ENCODE assay signal across 8 cellular contexts in the genomic region with DNA sequence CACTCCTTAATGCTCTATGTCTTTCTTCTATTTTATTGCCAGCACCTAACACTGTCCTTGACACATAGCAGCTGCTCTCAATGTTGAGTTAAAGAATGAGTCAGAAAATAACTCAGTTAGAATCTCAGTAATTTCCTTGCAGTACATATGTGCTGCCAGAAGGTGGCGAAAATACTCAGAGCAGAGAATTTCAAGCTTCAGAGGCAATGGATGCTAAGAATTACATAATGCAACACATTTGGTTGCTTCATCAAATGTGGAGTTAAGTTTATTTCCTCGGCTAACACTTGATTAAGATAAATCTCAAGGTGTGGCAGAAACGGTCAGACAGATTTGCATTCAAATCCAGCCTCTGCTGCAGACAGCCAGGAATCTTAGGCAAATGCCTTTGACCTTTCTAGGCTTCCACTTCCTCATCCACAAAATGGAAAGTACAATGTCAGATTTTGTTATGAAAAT.
A peak's percentile ranks its signal among the peaks of the same experiment; 100 is the strongest.
DNase-seq lines count a peak whose midpoint lies in the region; ATAC-seq and TF ChIP-seq lines count a peak whose summit lies in the region.

No MANE protein-coding gene starts in this region.

- ATAC-seq in GM18502 (IDR thresholded peaks at IDR 0.05; ENCODE audit: poor library complexity, unreplicated experiment): peak; percentile 88
- peak; percentile 83 for ATAC-seq in HG02840 (IDR thresholded peaks at IDR 0.05; ENCODE audit: low FRiP score, unreplicated experiment)
- peak; percentile 89 for ATAC-seq in left lobe of liver

- TF ChIP-seq CTCF in AG09319 (IDR thresholded peaks at IDR 0.05; ENCODE audit: low read depth, low read length): peak; percentile 82

- DNase-seq in AG09319 (ENCODE audit: extremely low read depth, low read depth): peak; percentile 57
- DNase-seq in NCI-H1048 (lab: John Stamatoyannopoulos, UW): peak; percentile 5
- DNase-seq in SKM-1 (lab: John Stamatoyannopoulos, UW; ENCODE audit: unreplicated experiment): peak; percentile 44
- DNase-seq in cerebellum (ENCODE audit: low spot score): peak; percentile 76
- no peak for DNase-seq in left lobe of liver (ENCODE audit: low spot score)
- DNase-seq in stimulated activated CD8-positive, alpha-beta memory T cell treated with anti-CD3 and anti-CD28 coated beads, Interleukin-12 subunit alpha, Interleukin-12 subunit beta, amount 100 ng/mL, for 1 hour (ENCODE audit: low read depth): peak; percentile 25
